ENCODE assay signal across 8 cellular contexts in the genomic region with DNA sequence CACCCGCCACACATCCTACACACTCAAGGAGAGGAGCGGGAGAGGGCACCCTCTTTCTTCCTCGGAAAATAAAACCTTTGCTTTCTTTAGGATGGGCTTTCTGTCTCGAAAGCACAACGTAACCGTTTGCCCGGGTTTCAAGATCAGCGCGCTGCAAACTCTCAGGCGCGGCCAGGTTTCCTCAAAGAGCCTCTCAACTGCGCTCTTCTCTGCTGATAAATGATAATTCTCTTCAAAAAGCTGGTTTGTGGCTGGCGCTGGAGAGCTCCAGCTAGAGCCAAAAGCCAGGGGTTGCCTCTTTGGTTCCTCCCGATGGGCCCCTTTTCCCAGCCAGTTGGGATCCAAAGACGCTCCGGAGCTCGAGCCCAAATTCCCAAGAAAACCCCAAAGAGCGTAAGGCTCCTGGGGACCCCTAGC. TPM values are rescaled to one million over a fixed set of nuclear protein-coding genes. Genes with fewer than 3 reads are reported as not detected.
DNase-seq lines count a peak whose midpoint lies in the region; ATAC-seq and FAIRE-seq lines count a peak whose summit lies in the region.

No MANE protein-coding gene starts in this region.

- CTCF ChIA-PET in activated CD4-positive, alpha-beta memory T cell treated with anti-CD3 and anti-CD28 coated beads, Interleukin-2, amount 10 ng/mL, durations not matched to agents 7 days and 5 days (lab: Charles Lee), result interaction anchor here (0.7 to 2.1 kb wide), 14 partner anchors 8 to 591 kb away, joined by 3 to 18 read pairs (median 3); no protein-coding TSS in a partner anchor

- no peaks in the 10 kb centered on the region for H3K9me3 Mint-ChIP-seq in activated CD4-positive, alpha-beta memory T cell treated with anti-CD3 and anti-CD28 coated beads, Interleukin-2, amount 10 ng/mL, durations not matched to agents 7 days and 5 days

- H3K4me1 ChIP-seq in right cardiac atrium (ENCODE audit: control insufficient read depth, insufficient read depth, low read length), result no peaks in the 10 kb centered on the region
- H3K4me1 ChIP-seq in skeletal muscle tissue (ENCODE audit: control insufficient read depth in 3 of 3, insufficient read depth in 3 of 3, low read length in 3 of 3), result peaks cover 8 to 11% (median 9%) of the 10 kb centered on the region in 3 donors
- H3K4me1 ChIP-seq in small intestine (ENCODE audit: control insufficient read depth in 2 of 2, insufficient read depth in 1 of 2, low read depth in 1 of 2, low read length in 1 of 2), result no peaks in the 10 kb centered on the region

- H3K27me3 ChIP-seq in right cardiac atrium (ENCODE audit: control insufficient read depth, insufficient read depth) (no peaks in the 10 kb centered on the region), skeletal muscle tissue (ENCODE audit: control insufficient read depth in 3 of 3, insufficient read depth in 3 of 3, low read length in 3 of 3) (no peaks in the 10 kb centered on the region), small intestine (ENCODE audit: control insufficient read depth in 2 of 2, insufficient read depth in 2 of 2, low read length in 2 of 2) (peaks cover 0 to 4% of the 10 kb centered on the region in 2 donors)

- ATAC-seq in HG03139 (IDR thresholded peaks at IDR 0.05; ENCODE audit: unreplicated experiment) (peak; percentile 10), right cardiac atrium (peak; percentile 3 to 39)

- H3K4me3 ChIP-seq in right cardiac atrium (ENCODE audit: low read length) (peak overlapping the region; percentile 54), skeletal muscle tissue (ENCODE audit: low read length in 3 of 3) (peak overlapping the region; percentile 59 to 73 (median 73)), small intestine (ENCODE audit: low read depth in 1 of 2, low read length in 2 of 2) (peak overlapping the region in 1 of 2 donors; percentile 57)

- peak overlapping the region; percentile 68 for H3K4me3 Mint-ChIP-seq in activated CD4-positive, alpha-beta memory T cell treated with anti-CD3 and anti-CD28 coated beads, Interleukin-2, amount 10 ng/mL, durations not matched to agents 7 days and 5 days

- H3K27ac Mint-ChIP-seq in activated CD4-positive, alpha-beta memory T cell treated with anti-CD3 and anti-CD28 coated beads, Interleukin-2, amount 10 ng/mL, durations not matched to agents 7 days and 5 days, result no peak overlapping the region

- H3K9me3 ChIP-seq in right cardiac atrium (ENCODE audit: control insufficient read depth, low read length) (no peaks in the 10 kb centered on the region), skeletal muscle tissue (ENCODE audit: control insufficient read depth in 3 of 3, low read length in 3 of 3) (no peaks in the 10 kb centered on the region), small intestine (ENCODE audit: control insufficient read depth, low read depth) (no peaks in the 10 kb centered on the region)

- peak overlapping the region; percentile 66 to 80 (median 79) for H3K9ac ChIP-seq in skeletal muscle tissue (ENCODE audit: low read depth in 1 of 3, low read length in 3 of 3)

- 1% methylated on average over 18 of the region's 18 CpGs for WGBS in right cardiac atrium
- WGBS in small intestine, 3 donors, result 0 to 1% (median 1%) methylated on average over 18 of the region's 18 CpGs

- peaks cover 23% of the 10 kb centered on the region for H3K4me1 Mint-ChIP-seq in activated CD4-positive, alpha-beta memory T cell treated with anti-CD3 and anti-CD28 coated beads, Interleukin-2, amount 10 ng/mL, durations not matched to agents 7 days and 5 days

- DNase-seq in NCI-H510A treated with DMSO at 0.1 percent for 48 hours (lab: John Stamatoyannopoulos, UW) (peak; percentile 81), NCI-H510A (lab: John Stamatoyannopoulos, UW) (no peak), right cardiac atrium (no peak), small intestine (no peak), mesenteric fat pad (ENCODE audit: low spot score) (no peak)
- DNase-seq in activated CD4-positive, alpha-beta memory T cell treated with anti-CD3 and anti-CD28 coated beads, Interleukin-2, amount 10 ng/mL, durations not matched to agents 7 days and 5 days, result peak; percentile 18

- POLR2A ChIA-PET in activated CD4-positive, alpha-beta memory T cell treated with anti-CD3 and anti-CD28 coated beads, Interleukin-2, amount 10 ng/mL, durations not matched to agents 7 days and 5 days (lab: Charles Lee), result no interaction called here

- intact Hi-C loops in right cardiac atrium (cut with DNase I), result loop anchor here (2.0 to 10.0 kb wide), 7 partner anchors 171 to 591 kb away; no protein-coding TSS in a partner anchor

- H3K27me3 Mint-ChIP-seq in activated CD4-positive, alpha-beta memory T cell treated with anti-CD3 and anti-CD28 coated beads, Interleukin-2, amount 10 ng/mL, durations not matched to agents 7 days and 5 days, result peaks cover 48% of the 10 kb centered on the region

- no peak overlapping the region for H3K27ac ChIP-seq in right cardiac atrium (ENCODE audit: low read length)
- H3K27ac ChIP-seq in skeletal muscle tissue (ENCODE audit: low read depth, low read length), result no peak overlapping the region
- no peak overlapping the region for H3K27ac ChIP-seq in small intestine (ENCODE audit: low read depth in 1 of 2, low read length in 1 of 2)

- no peaks in the 10 kb centered on the region for H3K36me3 ChIP-seq in skeletal muscle tissue (ENCODE audit: control insufficient read depth in 3 of 3, insufficient read depth in 3 of 3, low read length in 3 of 3)
- no peaks in the 10 kb centered on the region for H3K36me3 ChIP-seq in small intestine (ENCODE audit: control insufficient read depth in 2 of 2, insufficient read depth in 2 of 2, low read length in 2 of 2)

- FAIRE-seq in small intestine (lab: Jason Lieb, UNC), result no peak

- no peaks in the 10 kb centered on the region for H3K36me3 Mint-ChIP-seq in activated CD4-positive, alpha-beta memory T cell treated with anti-CD3 and anti-CD28 coated beads, Interleukin-2, amount 10 ng/mL, durations not matched to agents 7 days and 5 days (ENCODE audit: low read depth)

RNA-seq across cellular contexts. Expression of a gene that starts 0.5 kb away (rescaled TPM):
- total RNA-seq in activated CD4-positive, alpha-beta memory T cell treated with anti-CD3 and anti-CD28 coated beads, Interleukin-2, amount 10 ng/mL, durations not matched to agents 7 days and 5 days, result 1 to 10 TPM; 1.9 to 2.2 TPM
- total RNA-seq in right cardiac atrium (10 to 100 TPM; 11.4 to 20.3 (median 14.1) TPM), skeletal muscle tissue (13.0 TPM), mesenteric fat pad (16.9 TPM)
- polyA plus RNA-seq in right cardiac atrium (7.6 TPM), small intestine (1 to 10 TPM; 1.8 to 5.4 (median 1.9) TPM)

Comparison
In these comparisons a context has a peak if more than half of its experiments do, and no peak if none do; other contexts are left out.
1. DNase-seq: peak in NCI-H510A treated with DMSO at 0.1 percent for 48 hours (single experiment) and activated CD4-positive, alpha-beta memory T cell treated with anti-CD3 and anti-CD28 coated beads, Interleukin-2, amount 10 ng/mL, durations not matched to agents 7 days and 5 days (single experiment); none in NCI-H510A (single experiment), right cardiac atrium (0 of 3), small intestine (single experiment) and mesenteric fat pad (single experiment).